18 cellular contexts compared by ENCODE assay signal in genomic region chr1:112141923-112142322, GRCh38.
DNase-seq lines count a peak whose midpoint lies in the region; ATAC-seq and TF ChIP-seq lines count a peak whose summit lies in the region.
"Had no signal": no experiment of that assay in that cellular context is flagged by ENCODE, and none has a peak within 500 bp of the region (broad histone marks: within the 10 kb centered on the region; RNA-seq: fewer than 3 reads in every experiment).

No MANE protein-coding gene starts in this region.

- peaks cover 18% of the 10 kb centered on the region for H3K27me3 Mint-ChIP-seq in activated T-cell treated with anti-CD3 and anti-CD28 coated beads, Interleukin-2, amount 50 U/mL, for 72 hours (ENCODE audit: low read depth)

- CTCF ChIA-PET in RWPE1 (lab: Yijun Ruan, JAX) = interaction anchor here (0.7 kb wide), 1 partner anchor 76 kb away, joined by 3 read pairs; no protein-coding TSS in a partner anchor

- WGBS in sigmoid colon, 2 donors = 59 to 67% methylated on average over 4 of the region's 4 CpGs

- POLR2A ChIA-PET in RWPE1 (lab: Yijun Ruan, JAX; ENCODE audit: low non-redundant PET) = no interaction called here

- no peaks in the 10 kb centered on the region for H3K36me3 ChIP-seq in sigmoid colon
- H3K36me3 ChIP-seq: HAP-1 had no signal

- H3K27ac Mint-ChIP-seq in activated T-cell treated with anti-CD3 and anti-CD28 coated beads, Interleukin-2, amount 50 U/mL, for 72 hours = no peak overlapping the region
- H3K27ac Mint-ChIP-seq: CD4-positive, alpha-beta T cell had no signal

- ATAC-seq in Right ventricle myocardium inferior = peak; percentile 78
- ATAC-seq in left cardiac atrium = peak; percentile 34 to 44
- ATAC-seq in activated T-cell treated with anti-CD3 and anti-CD28 coated beads, Interleukin-2, amount 50 U/mL, for 72 hours (replicated peaks in 1 of 2) = no peak
- ATAC-seq: A549, HepG2 had no signal

- H3K9me3 Mint-ChIP-seq in activated T-cell treated with anti-CD3 and anti-CD28 coated beads, Interleukin-2, amount 50 U/mL, for 72 hours = no peaks in the 10 kb centered on the region
- H3K9me3 Mint-ChIP-seq: IgD-negative memory B cell had no signal

- intact Hi-C loops in Right ventricle myocardium inferior (cut with DNase I) = loop anchor here (5.0 to 10.0 kb wide), 4 partner anchors 105 to 340 kb away; no protein-coding TSS in a partner anchor
- intact Hi-C loops in cardiac septum (cut with DNase I) = loop anchor here (5.0 to 10.0 kb wide), 4 partner anchors 85 to 337 kb away; no protein-coding TSS in a partner anchor
- intact Hi-C loops in left cardiac atrium (cut with DNase I) = loop anchor here in 1 of 2 donors (10.0 kb wide), 1 partner anchor 147 kb away; no protein-coding TSS in a partner anchor
- intact Hi-C loops in sigmoid colon (cut with DNase I) = no loop called here

- H3K9me3 ChIP-seq in sigmoid colon = no peaks in the 10 kb centered on the region
- H3K9me3 ChIP-seq: A549, Caco-2, HAP-1 had no signal

- H3K4me1 ChIP-seq in sigmoid colon = peaks cover 0 to 6% (median 2%) of the 10 kb centered on the region in 4 donors
- H3K4me1 ChIP-seq: A549, Caco-2, HAP-1 had no signal

- H3K36me3 Mint-ChIP-seq in activated T-cell treated with anti-CD3 and anti-CD28 coated beads, Interleukin-2, amount 50 U/mL, for 72 hours (ENCODE audit: insufficient read depth in 2 of 2) = no peaks in the 10 kb centered on the region
- H3K36me3 Mint-ChIP-seq: IgD-negative memory B cell had no signal

- TF ChIP-seq EP300 in sigmoid colon (IDR thresholded peaks at IDR 0.05) = no peak

- no peak overlapping the region for H3K4me3 Mint-ChIP-seq in activated T-cell treated with anti-CD3 and anti-CD28 coated beads, Interleukin-2, amount 50 U/mL, for 72 hours
- H3K4me3 Mint-ChIP-seq: CD4-positive, alpha-beta T cell; IgD-negative memory B cell had no signal

- TF ChIP-seq CTCF in RWPE1 (conservative IDR thresholded peaks at IDR 0.05; ENCODE audit: low read depth) = no peak
- TF ChIP-seq CTCF in sigmoid colon (IDR thresholded peaks at IDR 0.05) = no peak

- no peaks in the 10 kb centered on the region for H3K4me1 Mint-ChIP-seq in activated T-cell treated with anti-CD3 and anti-CD28 coated beads, Interleukin-2, amount 50 U/mL, for 72 hours (ENCODE audit: low read depth)
- H3K4me1 Mint-ChIP-seq: IgD-negative memory B cell had no signal

- H3K27me3 ChIP-seq in sigmoid colon = no peaks in the 10 kb centered on the region

- H3K4me3 ChIP-seq in sigmoid colon = no peak overlapping the region
- H3K4me3 ChIP-seq: A549, HAP-1 had no signal

- no peak for TF ChIP-seq POLR2A in sigmoid colon (IDR thresholded peaks at IDR 0.05)

- no peak for DNase-seq in Right ventricle myocardium inferior (ENCODE audit: missing footprints)
- DNase-seq in cardiac septum (ENCODE audit: low spot score) = no peak
- DNase-seq in left cardiac atrium = peak; percentile 28
- peak; percentile 36 for DNase-seq in left kidney (ENCODE audit: low read depth, low spot score)
- no peak for DNase-seq in RWPE1 (ENCODE audit: low spot score)
- no peak for DNase-seq in sigmoid colon
- DNase-seq in activated T-cell treated with anti-CD3 and anti-CD28 coated beads, Interleukin-2, amount 50 U/mL, for 72 hours = no peak
- DNase-seq: AML-193; Caco-2; CD4-positive, alpha-beta T cell; DMS79; GDM1 had no signal

- H3K27ac ChIP-seq in RWPE1 (no peak overlapping the region), sigmoid colon (no peak overlapping the region)
- H3K27ac ChIP-seq: 22Rv1, A549, C4-2B had no signal

Comparison
In these comparisons a context has a peak if more than half of its experiments do, and no peak if none do; other contexts are left out.
1. DNase-seq: peak in left cardiac atrium (single experiment) and left kidney (single experiment); none in Right ventricle myocardium inferior (single experiment), cardiac septum (single experiment), RWPE1 (single experiment), sigmoid colon (single experiment) and activated T-cell treated with anti-CD3 and anti-CD28 coated beads, Interleukin-2, amount 50 U/mL, for 72 hours (0 of 2).
2. ATAC-seq: peak in Right ventricle myocardium inferior (single experiment) and left cardiac atrium (2 of 2); none in activated T-cell treated with anti-CD3 and anti-CD28 coated beads, Interleukin-2, amount 50 U/mL, for 72 hours (0 of 2).